Comparison of ENCODE assay signal across 2 cellular contexts in genomic region chr9:128175102-128175563, GRCh38.
TF ChIP-seq lines count a peak whose summit lies in the region.

No MANE protein-coding gene starts in this region.

TF ChIP-seq in A549, 52 proteins besides CTCF, POLR2A, EP300 and RAD21:
- no peak for TF ChIP-seq ESRRA (IDR thresholded peaks at IDR 0.05; ENCODE audit: borderline replicate concordance, low read length)
- TF ChIP-seq FOSL2 (IDR thresholded peaks at IDR 0.05): no peak
- TF ChIP-seq FOSL2 (CRISPR knock-in tag; IDR thresholded peaks at IDR 0.05): peak; percentile 64
- TF ChIP-seq JUN (IDR thresholded peaks at IDR 0.05): no peak
- TF ChIP-seq ZNF302 (CRISPR knock-in tag; IDR thresholded peaks at IDR 0.05): no peak
TF ChIP-seq in A549: peak in this region for 1.

TF ChIP-seq in IMR-90, 13 proteins besides CTCF, POLR2A, EP300 and RAD21:
- TF ChIP-seq USF2 (IDR thresholded peaks at IDR 0.05; ENCODE audit: low read depth, low read length): no peak
- no peak for TF ChIP-seq NFE2L2 (IDR thresholded peaks at IDR 0.05; ENCODE audit: low read depth, low read length)
- TF ChIP-seq RFX5 (IDR thresholded peaks at IDR 0.05; ENCODE audit: low read depth, low read length): no peak
- TF ChIP-seq MAZ (IDR thresholded peaks at IDR 0.05; ENCODE audit: borderline replicate concordance, low read depth, low read length): no peak
- TF ChIP-seq MXI1 (IDR thresholded peaks at IDR 0.05; ENCODE audit: borderline replicate concordance, low read depth, low read length): no peak
- TF ChIP-seq CEBPB (IDR thresholded peaks at IDR 0.05; ENCODE audit: low read depth, low read length): peak; percentile 85
- no peak for TF ChIP-seq CHD1 (IDR thresholded peaks at IDR 0.05; ENCODE audit: low read depth, low read length)
- TF ChIP-seq MAFK (IDR thresholded peaks at IDR 0.05; ENCODE audit: low read depth, low read length): no peak
- no peak for TF ChIP-seq SMC3 (IDR thresholded peaks at IDR 0.05; ENCODE audit: low read depth, low read length)
- TF ChIP-seq RCOR1 (IDR thresholded peaks at IDR 0.05; ENCODE audit: insufficient replicate concordance, low read length): no peak
- TF ChIP-seq ELK1 (IDR thresholded peaks at IDR 0.05; ENCODE audit: borderline replicate concordance, low read depth, low read length): no peak
- TF ChIP-seq BHLHE40 (IDR thresholded peaks at IDR 0.05; ENCODE audit: low read depth, low read length): no peak; the same call in 1 of the 2 replicates
- peak; percentile 93 for TF ChIP-seq FOS (IDR thresholded peaks at IDR 0.05; ENCODE audit: low read depth, low read length)
